Comparison of ENCODE assay signal across 31 cellular contexts in the genomic region with DNA sequence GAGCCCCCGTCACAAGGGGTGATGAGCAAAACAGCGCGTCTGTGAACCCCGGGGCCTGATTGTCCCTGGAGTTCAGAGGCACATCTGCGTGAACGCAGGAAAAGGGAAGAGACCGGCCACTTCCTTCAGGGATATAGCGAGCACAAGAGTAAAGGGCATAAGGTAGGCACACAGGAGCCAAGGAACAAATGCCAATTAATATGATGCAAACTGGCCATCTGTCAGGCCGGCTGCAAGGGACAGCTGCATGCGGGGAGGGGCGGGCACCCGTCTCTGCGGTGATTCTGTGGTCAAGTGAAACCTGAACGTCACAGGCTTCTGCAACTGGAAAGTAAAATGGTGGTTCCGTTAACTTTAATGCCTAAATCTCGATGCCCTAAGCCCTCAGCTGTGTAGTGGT.
A peak's percentile ranks its signal among the peaks of the same experiment; 100 is the strongest.
DNase-seq lines count a peak whose midpoint lies in the region; ATAC-seq lines count a peak whose summit lies in the region.
"Had no signal": no experiment of that assay in that cellular context is flagged by ENCODE, and none has a peak within 500 bp of the region (broad histone marks: within the 10 kb centered on the region; RNA-seq: fewer than 3 reads in every experiment).

No MANE protein-coding gene starts in this region.

- no peaks in the 10 kb centered on the region for H3K36me3 ChIP-seq in skeletal muscle tissue (ENCODE audit: control insufficient read depth in 3 of 3, insufficient read depth in 3 of 3, low read length in 3 of 3)
- H3K36me3 ChIP-seq: ovary, thoracic aorta had no signal

- ATAC-seq in GM18858 (IDR thresholded peaks at IDR 0.05; ENCODE audit: unreplicated experiment) = no peak
- ATAC-seq in GM18511 (IDR thresholded peaks at IDR 0.05; ENCODE audit: unreplicated experiment) = no peak
- no peak for ATAC-seq in HG03521 (IDR thresholded peaks at IDR 0.05; ENCODE audit: unreplicated experiment)
- ATAC-seq: left lobe of liver had no signal

- H3K4me3 ChIP-seq in skeletal muscle tissue (ENCODE audit: low read length in 3 of 3) = peak overlapping the region in 2 of 3 donors; percentile 31 to 48
- H3K4me3 ChIP-seq: ovary, SK-N-MC, smooth muscle cell, thoracic aorta had no signal

- no peaks in the 10 kb centered on the region for H3K9me3 ChIP-seq in skeletal muscle tissue (ENCODE audit: control insufficient read depth in 3 of 3, low read length in 3 of 3)
- H3K9me3 ChIP-seq: Caco-2, ovary, thoracic aorta had no signal

- H3K27ac ChIP-seq in cingulate gyrus (ENCODE audit: low read depth, low read length) (peak overlapping the region; percentile 67), skeletal muscle tissue (ENCODE audit: low read depth, low read length) (no peak overlapping the region)
- H3K27ac ChIP-seq: 22Rv1, C4-2B, KMS-11, ovary, RWPE1, SK-N-MC, thoracic aorta had no signal

- peaks cover 0 to 9% (median 7%) of the 10 kb centered on the region in 3 donors for H3K4me1 ChIP-seq in skeletal muscle tissue (ENCODE audit: control insufficient read depth in 3 of 3, insufficient read depth in 3 of 3, low read length in 3 of 3)
- H3K4me1 ChIP-seq: Caco-2 had no signal

- peaks cover 0 to 13% (median 12%) of the 10 kb centered on the region in 3 donors for H3K27me3 ChIP-seq in skeletal muscle tissue (ENCODE audit: control insufficient read depth in 3 of 3, insufficient read depth in 3 of 3, low read length in 3 of 3)
- H3K27me3 ChIP-seq: ovary had no signal

- peak; percentile 28 for DNase-seq in DMS53 (lab: John Stamatoyannopoulos, UW)
- no peak for DNase-seq in DMS53 treated with DMSO at 0.1 percent for 48 hours (lab: John Stamatoyannopoulos, UW; ENCODE audit: unreplicated experiment)
- DNase-seq in NCI-H82 (lab: John Stamatoyannopoulos, UW) = peak; percentile 80
- DNase-seq: activated B cell treated with CpG ODN at 0.5 μM for 24 hours; activated CD4-positive, alpha-beta T cell treated with anti-CD3 and anti-CD28 coated beads, Interleukin-2, amount 10 ng/mL, durations not matched to agents 7 days and 5 days; activated effector memory CD4-positive, alpha-beta T cell treated with anti-CD3 and anti-CD28 coated beads, Interleukin-2, amount 50 U/mL, for 16 hours; activated naive CD8-positive, alpha-beta T cell treated with anti-CD3 and anti-CD28 coated beads for 36 hours; activated T-cell treated with anti-CD3 and anti-CD28 coated beads, Interleukin-2, amount 50 U/mL, for 1 hour; aorta; EL; H7; MM.1S; NCI-H2107; NCI-H510A treated with DMSO at 0.1 percent for 48 hours; ovary; stimulated activated naive CD4-positive, alpha-beta T cell treated with Interleukin-2 at 50 U/mL for 16 hours; T-helper 1 cell had no signal

- peak overlapping the region in 1 of 3 donors; percentile 35 for H3K9ac ChIP-seq in skeletal muscle tissue (ENCODE audit: low read depth in 1 of 3, low read length in 3 of 3)
- H3K9ac ChIP-seq: KMS-11 had no signal
